8 cellular contexts compared by ENCODE assay signal in the genomic region with DNA sequence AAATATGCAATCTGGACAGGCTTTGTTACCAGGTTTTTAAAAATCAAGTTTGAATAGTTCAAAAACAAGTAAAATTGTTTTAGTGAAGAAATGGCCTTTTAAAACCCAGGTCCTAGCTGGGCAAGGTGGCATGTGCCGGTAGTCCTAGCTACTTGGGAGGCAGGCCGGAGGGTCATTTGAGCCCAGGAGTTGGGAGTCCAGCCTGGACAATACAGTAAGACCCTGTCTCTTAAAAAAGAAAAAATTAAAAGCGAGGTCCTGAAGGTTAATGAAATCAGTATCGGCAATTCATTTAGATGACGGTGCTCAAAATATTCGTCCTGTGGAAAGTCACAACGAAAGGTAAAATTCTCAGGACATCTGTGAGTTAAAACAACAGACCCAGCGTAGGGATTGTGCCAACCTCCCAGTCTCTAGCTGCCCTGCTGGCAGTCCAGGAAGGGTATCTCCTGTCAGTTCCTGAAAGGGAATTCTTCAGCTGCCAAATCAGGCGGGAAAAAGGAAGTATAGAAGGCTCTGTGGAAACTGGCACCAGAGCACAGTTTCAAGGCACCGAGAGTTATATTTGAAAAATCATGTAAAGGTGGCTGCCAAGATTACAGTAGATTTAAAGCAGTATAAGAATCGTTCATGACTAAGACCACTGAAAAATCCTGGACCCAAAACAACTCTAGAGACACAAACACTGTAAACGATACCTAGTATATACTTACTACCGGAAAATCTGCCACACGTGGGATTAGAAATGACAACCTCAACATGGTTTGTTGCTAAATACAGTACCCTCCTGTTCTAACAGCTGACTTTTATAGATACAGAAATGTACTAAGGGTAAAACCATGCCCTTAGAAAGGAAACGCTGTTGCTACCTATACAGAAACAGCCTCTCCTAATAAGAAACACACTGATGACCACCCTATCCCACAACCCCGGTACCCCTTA. TPM values are rescaled to one million over a fixed set of nuclear protein-coding genes. Genes with fewer than 3 reads are reported as not detected.
DNase-seq lines count a peak whose midpoint lies in the region; ATAC-seq and TF ChIP-seq lines count a peak whose summit lies in the region.

No MANE protein-coding gene starts in this region.

- intact Hi-C loops in Calu3 (cut with micrococcal nuclease; ENCODE audit: unreplicated experiment): loop anchor here (10.0 kb wide), 1 partner anchor 161 kb away; no protein-coding TSS in a partner anchor
- intact Hi-C loops in sigmoid colon (cut with DNase I): loop anchor here (5.0 to 10.0 kb wide), 4 partner anchors 81 to 281 kb away; a partner anchor contains a TSS

- no peaks in the 10 kb centered on the region for H3K9me3 ChIP-seq in WERI-Rb-1 (ENCODE audit: severe bottlenecking)
- H3K9me3 ChIP-seq in gastroesophageal sphincter: no peaks in the 10 kb centered on the region
- H3K9me3 ChIP-seq in sigmoid colon: no peaks in the 10 kb centered on the region

- H3K36me3 ChIP-seq in WERI-Rb-1 (no peaks in the 10 kb centered on the region; the same call in 1 of the 2 replicates), gastroesophageal sphincter (no peaks in the 10 kb centered on the region), sigmoid colon (no peaks in the 10 kb centered on the region)

- no peaks in the 10 kb centered on the region for H3K27me3 ChIP-seq in WERI-Rb-1 (ENCODE audit: insufficient read depth, low read depth, severe bottlenecking)
- H3K27me3 ChIP-seq in gastroesophageal sphincter: no peaks in the 10 kb centered on the region
- H3K27me3 ChIP-seq in sigmoid colon: no peaks in the 10 kb centered on the region

- peaks cover 2% of the 10 kb centered on the region for H3K9me3 Mint-ChIP-seq in Calu3 (ENCODE audit: low read depth, unreplicated experiment)

- CTCF ChIA-PET in Calu3 (lab: Charles Lee): interaction anchor here (0.6 to 4.4 kb wide), 7 partner anchors 9 to 136 kb away, joined by 3 to 26 read pairs (median 7); no protein-coding TSS in a partner anchor

- H3K4me3 ChIP-seq in WERI-Rb-1 (ENCODE audit: low read depth, low read length) (peak overlapping the region; percentile 64), gastroesophageal sphincter (peak overlapping the region; percentile 86 to 91), sigmoid colon (peak overlapping the region; percentile 63 to 83 (median 74))

- TF ChIP-seq POLR2A in gastroesophageal sphincter (IDR thresholded peaks at IDR 0.05) (no peak), sigmoid colon (IDR thresholded peaks at IDR 0.05) (no peak)

- H3K27ac Mint-ChIP-seq in Calu3 (ENCODE audit: unreplicated experiment): peak overlapping the region; percentile 60

- H3K27ac ChIP-seq in WERI-Rb-1: no peak overlapping the region
- H3K27ac ChIP-seq in gastroesophageal sphincter: peak overlapping the region; percentile 84 to 96 (median 90)
- peak overlapping the region; percentile 85 to 91 (median 88) for H3K27ac ChIP-seq in sigmoid colon

- no peak for TF ChIP-seq EP300 in gastroesophageal sphincter (IDR thresholded peaks at IDR 0.05)
- no peak for TF ChIP-seq EP300 in sigmoid colon (IDR thresholded peaks at IDR 0.05)

- BruUV-seq in Calu3 (replicated peaks; lab: Mats Ljungman, UMichigan): TSS peak; percentile 50

- peaks cover 27% of the 10 kb centered on the region for H3K4me1 Mint-ChIP-seq in Calu3 (ENCODE audit: low read depth, unreplicated experiment)

- peaks cover 0 to 40% (median 9%) of the 10 kb centered on the region in 3 donors for H3K4me1 ChIP-seq in gastroesophageal sphincter
- peaks cover 0 to 28% (median 25%) of the 10 kb centered on the region in 4 donors for H3K4me1 ChIP-seq in sigmoid colon

- H3K4me3 Mint-ChIP-seq in Calu3 (ENCODE audit: low read depth, unreplicated experiment): peak overlapping the region; percentile 91

- 16 to 32% methylated on average over 15 to 16 of the region's 16 CpGs for WGBS in gastroesophageal sphincter (ENCODE audit: low coverage in 1 of 2), 2 donors
- WGBS in sigmoid colon, 2 donors: 26 to 41% methylated on average over 16 of the region's 16 CpGs

- ATAC-seq in HG03139 (IDR thresholded peaks at IDR 0.05; ENCODE audit: unreplicated experiment) (peak; percentile 8), gastroesophageal sphincter (peak; percentile 3)

- H3K36me3 Mint-ChIP-seq in Calu3 (ENCODE audit: insufficient read depth, unreplicated experiment): peaks cover 48% of the 10 kb centered on the region

- no peaks in the 10 kb centered on the region for H3K27me3 Mint-ChIP-seq in Calu3 (ENCODE audit: unreplicated experiment)

- no peak for TF ChIP-seq CTCF in Calu3 (IDR thresholded peaks at IDR 0.05; ENCODE audit: unreplicated experiment)
- TF ChIP-seq CTCF in WERI-Rb-1 (IDR thresholded peaks at IDR 0.05; ENCODE audit: low read depth, low read length): no peak
- TF ChIP-seq CTCF in gastroesophageal sphincter (IDR thresholded peaks at IDR 0.05): no peak
- TF ChIP-seq CTCF in sigmoid colon (IDR thresholded peaks at IDR 0.05): no peak

- DNase-seq in Calu3: no peak
- no peak for DNase-seq in WERI-Rb-1
- DNase-seq in sigmoid colon: no peak
- DNase-seq in GM19240 (ENCODE audit: insufficient read length, low spot score): no peak
- DNase-seq in stimulated activated CD4-positive, alpha-beta T cell treated with anti-CD3 and anti-CD28 coated beads, Interleukin-4, amount 100 ng/mL, for 1 hour: no peak
- DNase-seq in NCI-H1436 (lab: John Stamatoyannopoulos, UW): no peak

RNA-seq across cellular contexts. Expression of a gene that starts 1.2 kb away (rescaled TPM):
- total RNA-seq in Calu3 (2022) (69.4 and 69.7 TPM in 2 replicates), gastroesophageal sphincter (1 to 10 TPM; 1.4 to 5.4 (median 3.5) TPM), sigmoid colon (1 to 10 TPM; 2.0 to 4.2 (median 2.6) TPM)
- 100 to 1,000 TPM in 2 of 3 donors, 10 to 100 TPM in 1; 62.7 to 174 (median 111) TPM for polyA plus RNA-seq in sigmoid colon

Comparison
In these comparisons a context has a peak if more than half of its experiments do, and no peak if none do; other contexts are left out.
1. RNA of a gene that starts 1.2 kb away (total RNA-seq): 69.4 to 69.7 TPM in Calu3; 1.4 to 5.4 TPM in gastroesophageal sphincter and 2.0 to 4.2 TPM in sigmoid colon; every median in the first group is over 10 times any median in the second.
2. Peak in every context shown above with its lines, with median percentiles within 50 percentile points of each other: H3K4me3 ChIP-seq.